9 cellular contexts compared by ENCODE assay signal in genomic region chr2:113080134-113080533, GRCh38. TPM values are rescaled to one million over a fixed set of nuclear protein-coding genes. Genes with fewer than 3 reads are reported as not detected.
DNase-seq lines count a peak whose midpoint lies in the region; ATAC-seq and TF ChIP-seq lines count a peak whose summit lies in the region.
"Had no signal": no experiment of that assay in that cellular context is flagged by ENCODE, and none has a peak within 500 bp of the region (broad histone marks: within the 10 kb centered on the region; RNA-seq: fewer than 3 reads in every experiment).

No MANE protein-coding gene starts in this region.

- no peaks in the 10 kb centered on the region for H3K9me3 ChIP-seq in body of pancreas

- no peak overlapping the region for H3K27ac Mint-ChIP-seq in stimulated activated memory B cell treated with anti-CD40 and anti-IgM and Interleukin-4, amounts not matched to agents 10 μg/mL and 1 μg/mL and 100 μg/mL, for 72 hours

- no peaks in the 10 kb centered on the region for H3K36me3 Mint-ChIP-seq in stimulated activated memory B cell treated with anti-CD40 and anti-IgM and Interleukin-4, amounts not matched to agents 10 μg/mL and 1 μg/mL and 100 μg/mL, for 72 hours

- peaks cover 33% of the 10 kb centered on the region for H3K27me3 Mint-ChIP-seq in stimulated activated memory B cell treated with anti-CD40 and anti-IgM and Interleukin-4, amounts not matched to agents 10 μg/mL and 1 μg/mL and 100 μg/mL, for 72 hours

- peak; percentile 71 for ATAC-seq in HG03354 (IDR thresholded peaks at IDR 0.05; ENCODE audit: poor library complexity, severe bottlenecking, unreplicated experiment)
- ATAC-seq in body of pancreas, result peak; percentile 31
- ATAC-seq in stimulated activated memory B cell treated with anti-CD40 and anti-IgM and Interleukin-4, amounts not matched to agents 10 μg/mL and 1 μg/mL and 100 μg/mL, for 72 hours, result peak; percentile 61
- no peak for ATAC-seq in HG03442 (IDR thresholded peaks at IDR 0.05; ENCODE audit: unreplicated experiment)
- no peak for ATAC-seq in HG03025 (IDR thresholded peaks at IDR 0.05; ENCODE audit: low FRiP score, unreplicated experiment)

- H3K4me3 ChIP-seq in body of pancreas, result no peak overlapping the region

- H3K36me3 ChIP-seq in body of pancreas (replicated peaks in 1 of 2; ENCODE audit: insufficient read depth in 1 of 2, low read depth in 2 of 2), result no peaks in the 10 kb centered on the region

- intact Hi-C loops in body of pancreas (cut with DNase I), result no loop called here

- H3K4me1 Mint-ChIP-seq in stimulated activated memory B cell treated with anti-CD40 and anti-IgM and Interleukin-4, amounts not matched to agents 10 μg/mL and 1 μg/mL and 100 μg/mL, for 72 hours, result peaks cover 6% of the 10 kb centered on the region

- H3K9me3 Mint-ChIP-seq in stimulated activated memory B cell treated with anti-CD40 and anti-IgM and Interleukin-4, amounts not matched to agents 10 μg/mL and 1 μg/mL and 100 μg/mL, for 72 hours, result no peaks in the 10 kb centered on the region

- no peak overlapping the region for H3K27ac ChIP-seq in body of pancreas

- H3K4me1 ChIP-seq in body of pancreas, result no peaks in the 10 kb centered on the region

- 41 to 55% methylated on average over 8 to 9 of the region's 9 CpGs for WGBS in body of pancreas, 2 donors

- H3K27me3 ChIP-seq in body of pancreas, result peaks cover 0 to 3% of the 10 kb centered on the region in 2 donors

- peak in 6 of 7 experiments; percentile 24 to 36 (median 30) for TF ChIP-seq CTCF in body of pancreas (IDR thresholded peaks at IDR 0.05)

- no peak for TF ChIP-seq POLR2A in body of pancreas (IDR thresholded peaks at IDR 0.05)

- no peak overlapping the region for H3K4me3 Mint-ChIP-seq in stimulated activated memory B cell treated with anti-CD40 and anti-IgM and Interleukin-4, amounts not matched to agents 10 μg/mL and 1 μg/mL and 100 μg/mL, for 72 hours

- peak; percentile 66 for DNase-seq in DMS53 (lab: John Stamatoyannopoulos, UW)
- peak; percentile 29 for DNase-seq in SW480 (ENCODE audit: low spot score)
- DNase-seq in body of pancreas, result peak in 2 of 4 donors; percentile 9 to 15
- peak; percentile 67 for DNase-seq in left kidney (ENCODE audit: low read depth, low spot score)

RNA-seq across cellular contexts. Expression of gene IL1F10, which starts 12.4 kb away (rescaled TPM):
- total RNA-seq in body of pancreas, result not detected
- total RNA-seq: pulmonary artery endothelial cell had no signal

RNA-seq across cellular contexts. Expression of gene IL36RN, which starts 21.1 kb away (rescaled TPM):
- not detected for total RNA-seq in body of pancreas
- total RNA-seq: pulmonary artery endothelial cell had no signal

RNA-seq across cellular contexts. Expression of gene IL36B, which starts 27.5 kb away (rescaled TPM):
- not detected for total RNA-seq in body of pancreas
- total RNA-seq: pulmonary artery endothelial cell had no signal

RNA-seq across cellular contexts. Expression of gene IL1RN, which starts 47.3 kb away (rescaled TPM):
- total RNA-seq in body of pancreas, result under 1 TPM in 1 of 2 donors, not detected in 1; 0.78 TPM
- total RNA-seq: pulmonary artery endothelial cell had no signal

Comparison
In these comparisons a context has a peak if more than half of its experiments do, and no peak if none do; other contexts are left out.
1. ATAC-seq: peak in HG03354 (single experiment), body of pancreas (single experiment) and stimulated activated memory B cell treated with anti-CD40 and anti-IgM and Interleukin-4, amounts not matched to agents 10 μg/mL and 1 μg/mL and 100 μg/mL, for 72 hours (single experiment); none in HG03442 (single experiment) and HG03025 (single experiment).